ENCODE assay signal across 9 cellular contexts in genomic region chr19:1268392-1269064, GRCh38. TPM values are rescaled to one million over a fixed set of nuclear protein-coding genes. Genes with fewer than 3 reads are reported as not detected.
DNase-seq lines count a peak whose midpoint lies in the region; ATAC-seq, FAIRE-seq and TF ChIP-seq lines count a peak whose summit lies in the region.
"Had no signal": no experiment of that assay in that cellular context is flagged by ENCODE, and none has a peak within 500 bp of the region (broad histone marks: within the 10 kb centered on the region; RNA-seq: fewer than 3 reads in every experiment).

No MANE protein-coding gene starts in this region.

- H3K27ac Mint-ChIP-seq in activated CD8-positive, alpha-beta T cell treated with anti-CD3 and anti-CD28 coated beads for 36 hours, result peak overlapping the region; percentile 60

- H3K4me3 Mint-ChIP-seq in activated CD8-positive, alpha-beta T cell treated with anti-CD3 and anti-CD28 coated beads for 36 hours, result peak overlapping the region; percentile 94

- CTCF ChIA-PET in HEK293 (lab: Yijun Ruan, JAX), result interaction anchor here (0.6 to 11.3 kb wide), 5 partner anchors 11 to 299 kb away, joined by 3 to 299 read pairs (median 4); no protein-coding TSS in a partner anchor
- CTCF ChIA-PET in activated CD8-positive, alpha-beta T cell treated with anti-CD3 and anti-CD28 coated beads for 36 hours (lab: Charles Lee), result interaction anchor here (0.7 to 16.1 kb wide), 5 partner anchors 8 to 25 kb away, joined by 3 to 449 read pairs (median 5); partner anchors contain the start of gene ATP5F1D

- peaks cover 54% of the 10 kb centered on the region for H3F3A ChIP-seq in smooth muscle cell (ENCODE audit: low read depth)

- peaks cover 45% of the 10 kb centered on the region for H4K20me1 ChIP-seq in smooth muscle cell (ENCODE audit: low read depth)

- peaks cover 12% of the 10 kb centered on the region for H3K27me3 ChIP-seq in iPS-18a (ENCODE audit: control insufficient read depth, insufficient read depth, low read length)
- H3K27me3 ChIP-seq in smooth muscle cell (ENCODE audit: low read depth), result no peaks in the 10 kb centered on the region

- intact Hi-C loops in activated CD8-positive, alpha-beta T cell treated with anti-CD3 and anti-CD28 coated beads for 36 hours (cut with micrococcal nuclease), result loop anchor here (2.0 kb wide), 1 partner anchor 26 kb away; no protein-coding TSS in a partner anchor

- no peak overlapping the region for H2AFZ ChIP-seq in smooth muscle cell (ENCODE audit: low read depth)

- H3K4me1 Mint-ChIP-seq in activated CD8-positive, alpha-beta T cell treated with anti-CD3 and anti-CD28 coated beads for 36 hours (ENCODE audit: low read depth), result peaks cover 65% of the 10 kb centered on the region

- H3K4me1 ChIP-seq in HEK293 (ENCODE audit: control insufficient read depth, insufficient read depth, low read length) (peaks cover 20% of the 10 kb centered on the region), iPS-18a (ENCODE audit: control insufficient read depth, low read depth, low read length) (peaks cover 33% of the 10 kb centered on the region), smooth muscle cell (ENCODE audit: low read depth) (peaks cover 48% of the 10 kb centered on the region)

- FAIRE-seq in frontal cortex (lab: Jason Lieb, UNC), result no peak

- peaks cover 4 to 38% of the 10 kb centered on the region in 2 experiments; a peak in 2 of 3 replicates for H3K36me3 ChIP-seq in HEK293 (ENCODE audit: control insufficient read depth in 2 of 2, insufficient read depth in 1 of 2, low read length in 2 of 2)
- peaks cover 33% of the 10 kb centered on the region for H3K36me3 ChIP-seq in iPS-18a (ENCODE audit: control insufficient read depth, low read depth, low read length)
- peaks cover 8% of the 10 kb centered on the region for H3K36me3 ChIP-seq in smooth muscle cell (ENCODE audit: low read depth)

- DNase-seq in activated CD8-positive, alpha-beta T cell treated with anti-CD3 and anti-CD28 coated beads for 36 hours, result no peak
- no peak for DNase-seq in smooth muscle cell (lab: John Stamatoyannopoulos, UW; ENCODE audit: unreplicated experiment)
- DNase-seq in stimulated activated CD4-positive, alpha-beta T cell treated with anti-CD3 and anti-CD28 coated beads, Interleukin-4, amount 100 ng/mL, for 4 hours, result no peak
- DNase-seq in medulla oblongata (ENCODE audit: extremely low spot score), result no peak
- no peak for DNase-seq in frontal cortex (ENCODE audit: low spot score in 2 of 2)

- POLR2A ChIA-PET in HEK293 (lab: Yijun Ruan, JAX), result interaction anchor here (0.5 to 7.7 kb wide), 68 partner anchors 9 to 530 kb away, joined by 3 to 407 read pairs (median 5); partner anchors contain the start of genes ABCA7, ATP5F1D, CNN2 and GPX4
- POLR2A ChIA-PET in activated CD8-positive, alpha-beta T cell treated with anti-CD3 and anti-CD28 coated beads for 36 hours (lab: Charles Lee), result interaction anchor here (0.8 to 6.1 kb wide), 19 partner anchors 9 to 325 kb away, joined by 3 to 88 read pairs (median 5); partner anchors contain the start of genes ARHGAP45, ATP5F1D and NDUFS7

- no peak for ATAC-seq in activated CD8-positive, alpha-beta T cell treated with anti-CD3 and anti-CD28 coated beads for 36 hours
- no peak for ATAC-seq in HG03442 (IDR thresholded peaks at IDR 0.05; ENCODE audit: unreplicated experiment)

- WGBS in smooth muscle cell (ENCODE audit: low lambda C conversion rate), result 69% methylated on average over 26 of the region's 34 CpGs

- no peaks in the 10 kb centered on the region for H3K9me3 ChIP-seq in HEK293 (ENCODE audit: control insufficient read depth, insufficient read depth, low read depth, low read length)
- no peaks in the 10 kb centered on the region for H3K9me3 ChIP-seq in iPS-18a (ENCODE audit: control insufficient read depth, low read depth, low read length)
- no peaks in the 10 kb centered on the region for H3K9me3 ChIP-seq in smooth muscle cell (replicated peaks; ENCODE audit: low read depth)

- peaks cover 39% of the 10 kb centered on the region for H3K79me2 ChIP-seq in smooth muscle cell (ENCODE audit: low read depth)

- H3K27me3 Mint-ChIP-seq in activated CD8-positive, alpha-beta T cell treated with anti-CD3 and anti-CD28 coated beads for 36 hours, result no peaks in the 10 kb centered on the region

- H3K27ac ChIP-seq in HEK293 (ENCODE audit: extremely low read depth, low read depth, low read length), result no peak overlapping the region; the same call in 1 of the 2 replicates
- H3K27ac ChIP-seq in iPS-18a (ENCODE audit: low read length), result no peak overlapping the region
- peak overlapping the region; percentile 82 for H3K27ac ChIP-seq in smooth muscle cell (ENCODE audit: low read depth)

- H3K36me3 Mint-ChIP-seq in activated CD8-positive, alpha-beta T cell treated with anti-CD3 and anti-CD28 coated beads for 36 hours (ENCODE audit: low read depth), result peaks cover 40% of the 10 kb centered on the region

- no peaks in the 10 kb centered on the region for H3K9me3 Mint-ChIP-seq in activated CD8-positive, alpha-beta T cell treated with anti-CD3 and anti-CD28 coated beads for 36 hours

- TF ChIP-seq CTCF in HEK293 (tag by site-specific recombination; IDR thresholded peaks at IDR 0.05), result no peak
- TF ChIP-seq CTCF in activated CD8-positive, alpha-beta T cell treated with anti-CD3 and anti-CD28 coated beads for 36 hours (IDR thresholded peaks at IDR 0.05), result no peak
- TF ChIP-seq CTCF in smooth muscle cell (IDR thresholded peaks at IDR 0.05; ENCODE audit: borderline replicate concordance, insufficient read depth, poor library complexity, severe bottlenecking), result no peak

- no peak overlapping the region for H3K4me3 ChIP-seq in HEK293 (ENCODE audit: low read depth, low read length)
- peak overlapping the region; percentile 29 for H3K4me3 ChIP-seq in iPS-18a (ENCODE audit: low read length)
- H3K4me3 ChIP-seq in smooth muscle cell, result no peak overlapping the region

- peak overlapping the region; percentile 91 for H3K4me2 ChIP-seq in smooth muscle cell

- H3K9ac ChIP-seq in iPS-18a (ENCODE audit: low read length) (no peak overlapping the region), smooth muscle cell (ENCODE audit: low read depth) (no peak overlapping the region)

TF ChIP-seq in HEK293, 187 proteins besides CTCF, POLR2A, EP300 and RAD21 (continues in another document):
- peak; percentile 60; the same call in 1 of the 2 replicates for TF ChIP-seq PRDM2 (tag by site-specific recombination; IDR thresholded peaks at IDR 0.05; ENCODE audit: borderline replicate concordance)
- no peak for TF ChIP-seq ZBTB7A (tag by site-specific recombination; IDR thresholded peaks at IDR 0.05; ENCODE audit: low read depth)
- TF ChIP-seq ZNF555 (tag by site-specific recombination; conservative IDR thresholded peaks at IDR 0.05), result no peak
- TF ChIP-seq ZNF747 (tag by site-specific recombination; IDR thresholded peaks at IDR 0.05), result 0 out of 2 replicates have a peak, but pooled peaks have one; percentile 53

RNA-seq across cellular contexts. Expression of gene CIRBP, which starts 0.6 kb away (rescaled TPM):
- total RNA-seq in activated CD8-positive, alpha-beta T cell treated with anti-CD3 and anti-CD28 coated beads for 36 hours, result 100 to 1,000 TPM; 161 to 180 TPM
- total RNA-seq in smooth muscle cell (119 and 122 TPM in 2 replicates), frontal cortex (573 TPM)
- polyA plus RNA-seq in smooth muscle cell, result 215 and 235 TPM in 2 replicates

RNA-seq across cellular contexts. Expression of gene FAM174C, which starts 6.8 kb away (rescaled TPM):
- 10 to 100 TPM; 77.0 to 88.0 TPM for total RNA-seq in activated CD8-positive, alpha-beta T cell treated with anti-CD3 and anti-CD28 coated beads for 36 hours
- total RNA-seq in smooth muscle cell (33.4 and 41.5 TPM in 2 replicates), frontal cortex (8.6 TPM)
- 75.6 and 78.1 TPM in 2 replicates for polyA plus RNA-seq in smooth muscle cell

RNA-seq across cellular contexts. Expression of gene EFNA2, which starts 17.1 kb away (rescaled TPM):
- total RNA-seq in activated CD8-positive, alpha-beta T cell treated with anti-CD3 and anti-CD28 coated beads for 36 hours, result not detected
- total RNA-seq in smooth muscle cell, result 6.2 and 7.4 TPM in 2 replicates
- 0.89 and 1.2 TPM in 2 replicates for polyA plus RNA-seq in smooth muscle cell
- total RNA-seq in frontal cortex, result 13.0 TPM
- total RNA-seq: mesenteric fat pad had no signal

RNA-seq across cellular contexts. Expression of gene MIDN, which starts 20.1 kb away (rescaled TPM):
- 10 to 100 TPM; 41.1 to 43.9 TPM for total RNA-seq in activated CD8-positive, alpha-beta T cell treated with anti-CD3 and anti-CD28 coated beads for 36 hours
- 25.0 and 58.5 TPM in 2 replicates for total RNA-seq in smooth muscle cell
- polyA plus RNA-seq in smooth muscle cell, result 65.3 and 70.6 TPM in 2 replicates
- total RNA-seq in frontal cortex, result 14.3 TPM

RNA-seq across cellular contexts. Expression of gene ATP5F1D, which starts 27.0 kb away (rescaled TPM):
- total RNA-seq in activated CD8-positive, alpha-beta T cell treated with anti-CD3 and anti-CD28 coated beads for 36 hours, result 100 to 1,000 TPM; 186 to 199 TPM
- total RNA-seq in smooth muscle cell (29.1 and 68.8 TPM in 2 replicates), frontal cortex (11.0 TPM)
- polyA plus RNA-seq in smooth muscle cell, result 265 and 272 TPM in 2 replicates
